ENCODE assay signal across 33 cellular contexts in the genomic region with DNA sequence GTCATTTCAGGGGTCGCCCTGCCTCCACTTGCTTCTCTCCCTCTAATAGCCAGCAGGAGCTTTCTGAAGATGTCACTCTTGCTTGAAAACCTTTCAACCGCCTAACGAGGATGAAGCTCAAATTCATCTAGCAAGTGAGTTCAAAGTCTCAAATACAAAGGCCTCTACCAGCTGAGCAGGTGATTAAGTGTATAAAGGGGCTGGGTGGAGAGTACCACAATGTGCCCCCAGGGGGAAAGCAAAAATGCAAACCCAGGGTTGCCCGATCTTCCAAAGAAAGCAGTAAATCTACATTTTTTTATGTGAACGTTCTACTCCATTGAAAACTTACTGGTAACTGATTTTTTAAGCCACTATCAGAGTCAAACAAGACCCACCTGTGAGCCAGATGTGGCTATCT. TPM values are rescaled to one million over a fixed set of nuclear protein-coding genes. Genes with fewer than 3 reads are reported as not detected.
"Had no signal": no experiment of that assay in that cellular context is flagged by ENCODE, and none has a peak within 500 bp of the region (broad histone marks: within the 10 kb centered on the region; RNA-seq: fewer than 3 reads in every experiment).

No MANE protein-coding gene starts in this region.

- H3K4me1 Mint-ChIP-seq: activated B cell treated with CpG ODN at 0.5 μM for 24 hours; activated CD4-positive, alpha-beta memory T cell treated with anti-CD3 and anti-CD28 coated beads, Interleukin-2, amount 10 ng/mL, durations not matched to agents 7 days and 5 days; activated CD8-positive, alpha-beta memory T cell treated with anti-CD3 and anti-CD28 coated beads, Interleukin-2, amount 10 ng/mL, durations not matched to agents 7 days and 5 days; activated naive CD4-positive, alpha-beta T cell treated with anti-CD3 and anti-CD28 coated beads, Interleukin-2, amount 10 ng/mL, durations not matched to agents 7 days and 5 days; activated naive CD8-positive, alpha-beta T cell treated with anti-CD3 and anti-CD28 coated beads for 36 hours had no signal

- H3K9me3 Mint-ChIP-seq: activated B cell treated with CpG ODN at 0.5 μM for 24 hours; activated CD4-positive, alpha-beta memory T cell treated with anti-CD3 and anti-CD28 coated beads, Interleukin-2, amount 10 ng/mL, durations not matched to agents 7 days and 5 days; activated naive CD4-positive, alpha-beta T cell treated with anti-CD3 and anti-CD28 coated beads, Interleukin-2, amount 10 ng/mL, durations not matched to agents 7 days and 5 days; activated naive CD8-positive, alpha-beta T cell treated with anti-CD3 and anti-CD28 coated beads for 36 hours; T-helper 1 cell treated with Interleukin-12 subunit alpha and Interleukin-12 subunit beta and Interleukin-4 antibody, amounts not matched to agents 30 μg/mL and 1 μg/mL, for 36 hours; T-helper 2 cell treated with Interferon-gamma antibody and Interleukin-4, amounts not matched to agents 5 μg/mL and 100 μg/mL, for 36 hours had no signal

- H3K36me3 ChIP-seq: brain microvascular endothelial cell, Peyer's patch, SJSA1 had no signal

- FAIRE-seq: TTC549 had no signal

- H3K27ac ChIP-seq: brain microvascular endothelial cell, Peyer's patch, SJSA1 had no signal

- H3K27ac Mint-ChIP-seq: activated B cell treated with CpG ODN at 0.5 μM for 24 hours; activated CD4-positive, alpha-beta memory T cell treated with anti-CD3 and anti-CD28 coated beads, Interleukin-2, amount 10 ng/mL, durations not matched to agents 7 days and 5 days; activated CD8-positive, alpha-beta memory T cell treated with anti-CD3 and anti-CD28 coated beads, Interleukin-2, amount 10 ng/mL, durations not matched to agents 7 days and 5 days; activated naive CD4-positive, alpha-beta T cell treated with anti-CD3 and anti-CD28 coated beads, Interleukin-2, amount 10 ng/mL, durations not matched to agents 7 days and 5 days; activated naive CD8-positive, alpha-beta T cell treated with anti-CD3 and anti-CD28 coated beads for 36 hours; T-helper 1 cell treated with Interleukin-12 subunit alpha and Interleukin-12 subunit beta and Interleukin-4 antibody, amounts not matched to agents 30 μg/mL and 1 μg/mL, for 36 hours; T-helper 2 cell treated with Interferon-gamma antibody and Interleukin-4, amounts not matched to agents 5 μg/mL and 100 μg/mL, for 36 hours had no signal

- H3K27me3 ChIP-seq: Peyer's patch, SJSA1 had no signal

- H3K9me2 ChIP-seq: SK-N-SH had no signal

- H3K36me3 Mint-ChIP-seq: activated CD8-positive, alpha-beta memory T cell treated with anti-CD3 and anti-CD28 coated beads, Interleukin-2, amount 10 ng/mL, durations not matched to agents 7 days and 5 days; activated naive CD4-positive, alpha-beta T cell treated with anti-CD3 and anti-CD28 coated beads, Interleukin-2, amount 10 ng/mL, durations not matched to agents 7 days and 5 days; activated naive CD8-positive, alpha-beta T cell treated with anti-CD3 and anti-CD28 coated beads for 36 hours had no signal

- ATAC-seq: activated CD8-positive, alpha-beta memory T cell treated with anti-CD3 and anti-CD28 coated beads, Interleukin-2, amount 10 ng/mL, durations not matched to agents 7 days and 5 days had no signal

- DNase-seq: activated B cell treated with CpG ODN at 0.5 μM for 24 hours; activated CD4-positive, alpha-beta memory T cell treated with anti-CD3 and anti-CD28 coated beads, Interleukin-2, amount 10 ng/mL, durations not matched to agents 7 days and 5 days; activated CD4-positive, alpha-beta T cell treated with anti-CD3 and anti-CD28 coated beads for 4 hours; activated CD4-positive, alpha-beta T cell treated with anti-CD3 and anti-CD28 coated beads, Interleukin-2, amount 50 U/mL, for 1 hour; activated CD4-positive, CD25-positive, alpha-beta regulatory T cell treated with anti-CD3 and anti-CD28 coated beads, Interleukin-2, amount 50 U/mL, for 72 hours; activated CD8-positive, alpha-beta memory T cell treated with anti-CD3 and anti-CD28 coated beads for 24 hours; activated CD8-positive, alpha-beta memory T cell treated with anti-CD3 and anti-CD28 coated beads, Interleukin-2, amount 10 ng/mL, durations not matched to agents 7 days and 5 days; activated CD8-positive, alpha-beta memory T cell treated with anti-CD3 and anti-CD28 coated beads, Interleukin-2, amount 50 U/mL, for 48 hours; activated effector memory CD4-positive, alpha-beta T cell treated with Interleukin-2 at 50 U/mL for 16 hours; activated naive CD4-positive, alpha-beta T cell treated with anti-CD3 and anti-CD28 coated beads, Interleukin-2, amount 10 ng/mL, durations not matched to agents 7 days and 5 days; activated naive CD8-positive, alpha-beta T cell treated with anti-CD3 and anti-CD28 coated beads for 36 hours; activated T-cell treated with anti-CD3 and anti-CD28 coated beads, Interleukin-2, amount 50 U/mL, for 48 hours; amniotic stem cell; brain microvascular endothelial cell; central memory CD4-positive, alpha-beta T cell; Karpas-422; NCI-H1105 treated with DMSO at 0.1 percent for 48 hours; NCI-H1436; NCI-H187; NCI-H2029 treated with DMSO at 0.1 percent for 48 hours; NCI-H2107; NCI-H226; NCI-H446 treated with DMSO at 0.1 percent for 48 hours; NCI-H524; RPMI8226; SHP77 treated with DMSO at 0.1 percent for 48 hours; SK-N-SH had no signal

- H3K4me1 ChIP-seq: Peyer's patch had no signal

- H3K4me2 ChIP-seq: SK-N-SH had no signal

- H3K9ac ChIP-seq: SK-N-SH had no signal

- H3K9me3 ChIP-seq: Peyer's patch, SJSA1, SK-N-SH had no signal

- H3K4me3 Mint-ChIP-seq: activated B cell treated with CpG ODN at 0.5 μM for 24 hours; activated CD4-positive, alpha-beta memory T cell treated with anti-CD3 and anti-CD28 coated beads, Interleukin-2, amount 10 ng/mL, durations not matched to agents 7 days and 5 days; activated CD8-positive, alpha-beta memory T cell treated with anti-CD3 and anti-CD28 coated beads, Interleukin-2, amount 10 ng/mL, durations not matched to agents 7 days and 5 days; activated naive CD4-positive, alpha-beta T cell treated with anti-CD3 and anti-CD28 coated beads, Interleukin-2, amount 10 ng/mL, durations not matched to agents 7 days and 5 days; activated naive CD8-positive, alpha-beta T cell treated with anti-CD3 and anti-CD28 coated beads for 36 hours; T-helper 1 cell treated with Interleukin-12 subunit alpha and Interleukin-12 subunit beta and Interleukin-4 antibody, amounts not matched to agents 30 μg/mL and 1 μg/mL, for 36 hours; T-helper 2 cell treated with Interferon-gamma antibody and Interleukin-4, amounts not matched to agents 5 μg/mL and 100 μg/mL, for 36 hours had no signal

- H3K4me3 ChIP-seq: Peyer's patch, SJSA1 had no signal

RNA-seq across cellular contexts. Expression of a gene that starts 50.5 kb away (rescaled TPM):
- total RNA-seq: activated B cell treated with CpG ODN at 0.5 μM for 24 hours; activated CD8-positive, alpha-beta memory T cell treated with anti-CD3 and anti-CD28 coated beads, Interleukin-2, amount 10 ng/mL, durations not matched to agents 7 days and 5 days; activated naive CD8-positive, alpha-beta T cell treated with anti-CD3 and anti-CD28 coated beads for 36 hours; MCF 10A had no signal
